8 cellular contexts compared by ENCODE assay signal in the genomic region with DNA sequence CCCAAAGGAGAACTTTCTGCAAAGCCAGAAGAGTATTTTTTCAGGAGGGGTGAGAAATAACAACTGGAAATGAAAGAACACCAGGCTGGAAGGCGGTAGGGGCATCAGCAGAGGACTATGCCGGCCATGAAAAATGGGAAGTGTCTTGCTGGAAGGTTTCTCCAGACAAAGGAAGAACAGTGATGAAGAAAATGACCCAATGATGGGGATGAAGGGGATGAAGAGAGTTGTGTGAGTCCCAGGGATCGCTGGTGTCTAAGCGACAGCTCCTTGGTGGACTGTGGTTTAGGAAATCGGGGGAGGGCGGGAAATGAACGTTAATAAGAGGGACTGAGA. TPM values are rescaled to one million over a fixed set of nuclear protein-coding genes. Genes with fewer than 3 reads are reported as not detected.
DNase-seq lines count a peak whose midpoint lies in the region; ATAC-seq and TF ChIP-seq lines count a peak whose summit lies in the region.

No MANE protein-coding gene starts in this region.

- H3K36me3 ChIP-seq in A673 (ENCODE audit: insufficient read depth, low read length, poor library complexity, severe bottlenecking): no peaks in the 10 kb centered on the region
- H3K36me3 ChIP-seq in HUES48 (ENCODE audit: control insufficient read depth, insufficient read depth, low read length): no peaks in the 10 kb centered on the region

- H3K4me3 ChIP-seq in A673 (ENCODE audit: low read depth, low read length, poor library complexity, severe bottlenecking): peak overlapping the region; percentile 48
- H3K4me3 ChIP-seq in HUES48 (ENCODE audit: low read depth, low read length): peak overlapping the region; percentile 92

- no peak for DNase-seq in A673 (ENCODE audit: low spot score)
- DNase-seq in MCF 10A (ENCODE audit: unreplicated experiment): no peak
- DNase-seq in naive B cell: no peak
- no peak for DNase-seq in midbrain (lab: John Stamatoyannopoulos, UW)

- H3K27ac Mint-ChIP-seq in MCF 10A (ENCODE audit: low read depth, unreplicated experiment) (no peak overlapping the region), naive B cell (peak overlapping the region in 3 of 6 donors; percentile 3 to 35 (median 3))

- H3K9ac ChIP-seq in HUES48 (ENCODE audit: low read depth, low read length): peak overlapping the region; percentile 65

- H3K27me3 Mint-ChIP-seq in MCF 10A (ENCODE audit: insufficient read depth, unreplicated experiment) (peaks cover 11% of the 10 kb centered on the region), naive B cell (peaks cover 15 to 36% (median 24%) of the 10 kb centered on the region in 3 donors)

- POLR2A ChIA-PET in A673 (lab: Charles Lee; ENCODE audit: low non-redundant PET): interaction anchor here (0.6 kb wide), 1 partner anchor 8 kb away, joined by 4 read pairs; no protein-coding TSS in a partner anchor
- POLR2A ChIA-PET in MCF 10A (lab: Yijun Ruan, JAX): interaction anchor here (0.6 to 1.9 kb wide), 6 partner anchors 14 to 130 kb away, joined by 3 to 6 read pairs (median 4); no protein-coding TSS in a partner anchor

- ATAC-seq in naive B cell (ENCODE audit: low read depth in 2 of 2) (no peak), GM21528 (IDR thresholded peaks at IDR 0.05; ENCODE audit: low FRiP score, unreplicated experiment) (no peak), GM19463 (IDR thresholded peaks at IDR 0.05; ENCODE audit: unreplicated experiment) (no peak), GM18861 (IDR thresholded peaks at IDR 0.05; ENCODE audit: unreplicated experiment) (no peak)

- no peaks in the 10 kb centered on the region for H3K27me3 ChIP-seq in A673 (replicated peaks; ENCODE audit: insufficient read depth, low read depth, low read length, poor library complexity)
- H3K27me3 ChIP-seq in HUES48 (ENCODE audit: control insufficient read depth, insufficient read depth, low read length): peaks cover 15% of the 10 kb centered on the region

- BruUV-seq in A673 (replicated peaks; lab: Mats Ljungman, UMichigan): no TSS peak
- no TSS peak for BruUV-seq in MCF 10A (replicated peaks; lab: Mats Ljungman, UMichigan)

- CTCF ChIA-PET in A673 (lab: Charles Lee): interaction anchor here (0.6 to 5.4 kb wide), 2 partner anchors 63 to 92 kb away, joined by 3 to 82 read pairs; no protein-coding TSS in a partner anchor
- CTCF ChIA-PET in MCF 10A (lab: Yijun Ruan, JAX): interaction anchor here (0.5 to 3.7 kb wide), 3 partner anchors 12 to 62 kb away, joined by 3 to 19 read pairs (median 7); no protein-coding TSS in a partner anchor

- H3K4me1 ChIP-seq in A673 (ENCODE audit: insufficient read depth, low read length, poor library complexity, severe bottlenecking) (peaks cover 13% of the 10 kb centered on the region), HUES48 (ENCODE audit: control insufficient read depth, insufficient read depth, low read length) (peaks cover 19% of the 10 kb centered on the region)

- intact Hi-C loops in A673 (cut with micrococcal nuclease; ENCODE audit: unreplicated experiment) (loop anchor here (10.0 kb wide), 1 partner anchor 218 kb away; no protein-coding TSS in a partner anchor), MCF 10A (cut with micrococcal nuclease) (no loop called here)

- H3K27ac ChIP-seq in A673 (ENCODE audit: low read depth, low read length, poor library complexity, severe bottlenecking) (no peak overlapping the region), HUES48 (ENCODE audit: low read depth, low read length) (no peak overlapping the region)

- H3K9me3 Mint-ChIP-seq in MCF 10A (ENCODE audit: unreplicated experiment) (no peaks in the 10 kb centered on the region), naive B cell (no peaks in the 10 kb centered on the region)

- H3K36me3 Mint-ChIP-seq in MCF 10A (ENCODE audit: insufficient read depth, unreplicated experiment): no peaks in the 10 kb centered on the region
- H3K36me3 Mint-ChIP-seq in naive B cell: no peaks in the 10 kb centered on the region

- no peaks in the 10 kb centered on the region for H3K9me3 ChIP-seq in A673 (ENCODE audit: low read depth, low read length, poor library complexity, severe bottlenecking)
- H3K9me3 ChIP-seq in HUES48 (ENCODE audit: control insufficient read depth, insufficient read depth, low read length): no peaks in the 10 kb centered on the region

- H3K4me1 Mint-ChIP-seq in MCF 10A (ENCODE audit: insufficient read depth, unreplicated experiment) (peaks cover 10% of the 10 kb centered on the region), naive B cell (peaks cover 11 to 27% (median 27%) of the 10 kb centered on the region in 3 donors)

- H3K4me3 Mint-ChIP-seq in MCF 10A (ENCODE audit: unreplicated experiment): peak overlapping the region; percentile 39
- H3K4me3 Mint-ChIP-seq in naive B cell: peak overlapping the region; percentile 73 to 90 (median 88)

- no peak for TF ChIP-seq CTCF in A673 (conservative IDR thresholded peaks at IDR 0.05; ENCODE audit: low read depth, low read length)
- TF ChIP-seq CTCF in MCF 10A (IDR thresholded peaks at IDR 0.05; ENCODE audit: unreplicated experiment): no peak

RNA-seq across cellular contexts. Expression of a gene that starts 0.6 kb away (rescaled TPM):
- total RNA-seq in A673 (2021) (2.1 and 2.3 TPM in 2 replicates), MCF 10A (2022) (not detected in 2 replicates)
- polyA plus RNA-seq in naive B cell (ENCODE audit: low read depth in 6 of 6): not detected

RNA-seq across cellular contexts. Expression of a gene that starts 14.4 kb away (rescaled TPM):
- 88.4 and 118 TPM in 2 replicates for total RNA-seq in A673 (2021)
- total RNA-seq in MCF 10A (2022): 96.1 and 113 TPM in 2 replicates
- polyA plus RNA-seq in naive B cell (ENCODE audit: low read depth in 6 of 6): 100 to 1,000 TPM; 147 to 228 (median 187) TPM
